2 cellular contexts compared by ENCODE assay signal in the genomic region with DNA sequence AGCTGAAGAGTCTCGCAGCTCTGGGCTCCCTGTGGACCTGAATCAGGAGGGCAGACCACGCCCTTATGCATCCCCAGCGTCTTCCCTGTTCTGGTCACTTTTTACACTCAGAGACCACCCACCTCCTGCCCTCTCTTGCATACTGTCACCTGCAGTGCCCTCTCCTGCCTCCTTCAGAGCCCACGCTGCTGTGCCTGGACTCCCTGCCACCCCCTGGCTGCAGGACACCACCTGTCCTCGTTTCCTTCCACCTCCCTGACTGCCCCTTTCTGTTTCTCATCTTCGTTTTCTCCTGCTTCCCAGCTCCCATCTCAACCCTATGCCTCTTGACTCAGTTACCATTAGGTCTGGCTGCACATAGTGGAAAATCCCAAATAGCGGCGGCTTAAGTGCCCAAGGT.
TF ChIP-seq lines count a peak whose summit lies in the region.

No MANE protein-coding gene starts in this region.

TF ChIP-seq in HepG2, 621 proteins besides CTCF, POLR2A, EP300 and RAD21:
- TF ChIP-seq ZNF557 (CRISPR knock-in tag; IDR thresholded peaks at IDR 0.05) = no peak
- TF ChIP-seq SIX1 (CRISPR knock-in tag; IDR thresholded peaks at IDR 0.05; ENCODE audit: borderline replicate concordance) = no peak
- TF ChIP-seq, protein P1, sequence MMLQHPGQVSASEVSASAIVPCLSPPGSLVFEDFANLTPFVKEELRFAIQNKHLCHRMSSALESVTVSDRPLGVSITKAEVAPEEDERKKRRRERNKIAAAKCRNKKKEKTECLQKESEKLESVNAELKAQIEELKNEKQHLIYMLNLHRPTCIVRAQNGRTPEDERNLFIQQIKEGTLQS (CRISPR knock-in tag; IDR thresholded peaks at IDR 0.05) = no peak
- TF ChIP-seq SNAPC5 (CRISPR knock-in tag; IDR thresholded peaks at IDR 0.05; ENCODE audit: borderline replicate concordance) = no peak
- no peak for TF ChIP-seq DPF2 (CRISPR knock-in tag; IDR thresholded peaks at IDR 0.05; ENCODE audit: borderline replicate concordance, low read depth)
TF ChIP-seq in HepG2: peak in this region for 0.

TF ChIP-seq in H1, 55 proteins besides CTCF, POLR2A, EP300 and RAD21:
- TF ChIP-seq MAX (IDR thresholded peaks at IDR 0.05) (no peak), CBX8 (IDR thresholded peaks at IDR 0.05; ENCODE audit: borderline replicate concordance, low read depth, low read length) (no peak), KDM5A (IDR thresholded peaks at IDR 0.05; ENCODE audit: low read length) (no peak), KDM4A (IDR thresholded peaks at IDR 0.05; ENCODE audit: low read depth, low read length, severe bottlenecking) (no peak), BRCA1 (IDR thresholded peaks at IDR 0.05; ENCODE audit: low read depth, low read length) (no peak), BACH1 (IDR thresholded peaks at IDR 0.05; ENCODE audit: low read length) (no peak), TEAD4 (IDR thresholded peaks at IDR 0.05; ENCODE audit: low read depth, low read length) (no peak)
